ENCODE assay signal across 8 cellular contexts in genomic region chr7:131105294-131105802, GRCh38.
DNase-seq lines count a peak whose midpoint lies in the region; ATAC-seq and TF ChIP-seq lines count a peak whose summit lies in the region.

No MANE protein-coding gene starts in this region.

- intact Hi-C loops in lower leg skin (cut with DNase I; ENCODE audit: low total_unique reads) = no loop called here

- ATAC-seq in GM18517 (IDR thresholded peaks at IDR 0.05; ENCODE audit: unreplicated experiment) = no peak

- WGBS in lower leg skin, 2 donors = 4 to 5% methylated on average over 12 of the region's 26 CpGs
- 8% methylated on average over 26 of the region's 26 CpGs for WGBS in thymus

- H3K27ac ChIP-seq in thymus (ENCODE audit: low read depth) = peak overlapping the region; percentile 76

- TF ChIP-seq POLR2A in lower leg skin (IDR thresholded peaks at IDR 0.05) = no peak

- DNase-seq in GM06990 (ENCODE audit: extremely low read depth, insufficient read length) (no peak), KBM-7 (peak; percentile 19), T47D (ENCODE audit: low read depth in 1 of 2, low spot score in 1 of 2) (peak; percentile 26 to 39), lower leg skin (ENCODE audit: low spot score in 2 of 2) (peak; percentile 47 to 88), NCI-H2081 treated with DMSO at 0.1 percent for 48 hours (lab: John Stamatoyannopoulos, UW) (no peak)
- no peak for DNase-seq in activated CD4-positive, CD25-positive, alpha-beta regulatory T cell (lab: John Stamatoyannopoulos, UW)

- H3K4me1 ChIP-seq in thymus (ENCODE audit: control insufficient read depth, insufficient read depth, low read length) = peaks cover 14% of the 10 kb centered on the region

- TF ChIP-seq CTCF in GM06990 (IDR thresholded peaks at IDR 0.05; ENCODE audit: insufficient read depth, low read length, poor library complexity, severe bottlenecking) = no peak
- TF ChIP-seq CTCF in lower leg skin (IDR thresholded peaks at IDR 0.05) = no peak

- no peaks in the 10 kb centered on the region for H3K9me3 ChIP-seq in thymus (ENCODE audit: control insufficient read depth)

- no peaks in the 10 kb centered on the region for H3K27me3 ChIP-seq in GM06990 (replicated peaks; ENCODE audit: control insufficient read depth, insufficient read depth, low read length)
- peaks cover 6% of the 10 kb centered on the region for H3K27me3 ChIP-seq in thymus (ENCODE audit: control insufficient read depth, insufficient read depth)

- in situ Hi-C loops in KBM-7 (cut with MboI; ENCODE audit: low pct_unique_long_range_greater_than_20kb, low sequenced_read_pairs) = no loop called here
- in situ Hi-C loops in T47D (cut with HindIII; ENCODE audit: low pct_unique_long_range_greater_than_20kb, low sequenced_read_pairs) = no loop called here

- peak overlapping the region; percentile 64 for H3K4me3 ChIP-seq in GM06990 (replicated peaks; ENCODE audit: low read depth, low read length)
- peak overlapping the region; percentile 54 for H3K4me3 ChIP-seq in lower leg skin (ENCODE audit: low read depth, poor library complexity, severe bottlenecking)
- H3K4me3 ChIP-seq in thymus (ENCODE audit: low read length) = peak overlapping the region; percentile 80

- H3K36me3 ChIP-seq in GM06990 (ENCODE audit: control insufficient read depth, insufficient read depth, low read length) = peaks cover 3% of the 10 kb centered on the region
- H3K36me3 ChIP-seq in thymus (ENCODE audit: control insufficient read depth, insufficient read depth) = no peaks in the 10 kb centered on the region

Comparison
In these comparisons a context has a peak if more than half of its experiments do, and no peak if none do; other contexts are left out.
1. DNase-seq: peak in KBM-7 (single experiment), T47D (2 of 2) and lower leg skin (2 of 2); none in GM06990 (single experiment), activated CD4-positive, CD25-positive, alpha-beta regulatory T cell (0 of 4) and NCI-H2081 treated with DMSO at 0.1 percent for 48 hours (single experiment).
2. Peak in every context shown above with its lines, with median percentiles within 50 percentile points of each other: H3K4me3 ChIP-seq.